Comparison of ENCODE assay signal across 14 cellular contexts in genomic region chr13:29906432-29907011, GRCh38. TPM values are rescaled to one million over a fixed set of nuclear protein-coding genes. Genes with fewer than 3 reads are reported as not detected.
DNase-seq lines count a peak whose midpoint lies in the region; ATAC-seq and TF ChIP-seq lines count a peak whose summit lies in the region.
"Had no signal": no experiment of that assay in that cellular context is flagged by ENCODE, and none has a peak within 500 bp of the region (broad histone marks: within the 10 kb centered on the region; RNA-seq: fewer than 3 reads in every experiment).

No MANE protein-coding gene starts in this region.

- H3K27ac Mint-ChIP-seq in activated CD4-positive, alpha-beta T cell treated with anti-CD3 and anti-CD28 coated beads for 36 hours: peak overlapping the region; percentile 27
- H3K27ac Mint-ChIP-seq: CD8-positive, alpha-beta memory T cell had no signal

- no peak overlapping the region for H3K4ac ChIP-seq in IMR-90 (ENCODE audit: low read depth, low read length)
- H3K4ac ChIP-seq in trophoblast cell (ENCODE audit: low read depth, low read length): no peak overlapping the region

- no peak overlapping the region for H3K4me3 Mint-ChIP-seq in activated CD4-positive, alpha-beta T cell treated with anti-CD3 and anti-CD28 coated beads for 36 hours
- H3K4me3 Mint-ChIP-seq: CD8-positive, alpha-beta memory T cell had no signal

- TF ChIP-seq CTCF in IMR-90 (conservative IDR thresholded peaks at IDR 0.05; ENCODE audit: low read depth, low read length) (no peak), colonic mucosa (IDR thresholded peaks at IDR 0.05) (no peak)

- no peak overlapping the region for H2AFZ ChIP-seq in IMR-90 (replicated peaks; ENCODE audit: low read length, poor library complexity)
- no peak overlapping the region for H2AFZ ChIP-seq in trophoblast cell (ENCODE audit: insufficient read depth, low read length, poor library complexity)

- dilution Hi-C loops in IMR-90 (cut with HindIII; ENCODE audit: low sequenced_read_pairs, unreplicated experiment): no loop called here

- H2AK9ac ChIP-seq in IMR-90 (replicated peaks; ENCODE audit: low read depth, low read length, poor library complexity): no peak overlapping the region

- no peak overlapping the region for H3K9ac ChIP-seq in IMR-90 (ENCODE audit: low read depth, low read length)
- H3K9ac ChIP-seq in colonic mucosa (ENCODE audit: low read depth in 2 of 2, low read length in 2 of 2): no peak overlapping the region
- H3K9ac ChIP-seq in trophoblast cell (ENCODE audit: low read length): no peak overlapping the region
- H3K9ac ChIP-seq: BLaER1 had no signal

- POLR2A ChIA-PET in activated CD4-positive, alpha-beta T cell treated with anti-CD3 and anti-CD28 coated beads for 36 hours (lab: Charles Lee): no interaction called here
- POLR2A ChIA-PET in IMR-90 (lab: Charles Lee; ENCODE audit: unreplicated experiment): no interaction called here

- 0 out of 2 replicates have a peak overlapping the region, but pooled peaks have one; percentile 37 for H2BK20ac ChIP-seq in IMR-90 (ENCODE audit: low read depth, low read length)

- H3K4me1 ChIP-seq in IMR-90 (ENCODE audit: control insufficient read depth, insufficient read depth, low read length) (peaks cover 10% of the 10 kb centered on the region; the same call in 1 of the 2 replicates), colonic mucosa (peaks cover 12% of the 10 kb centered on the region), trophoblast cell (ENCODE audit: control insufficient read depth in 1 of 2, insufficient read depth in 2 of 2, low read length in 2 of 2) (peaks cover 7 to 15% of the 10 kb centered on the region in 2 experiments)
- H3K4me1 ChIP-seq: HAP-1 had no signal

- H3K9me1 ChIP-seq in IMR-90 (ENCODE audit: insufficient read depth, low read length): peaks cover 18% of the 10 kb centered on the region

- H3K27me3 Mint-ChIP-seq in activated CD4-positive, alpha-beta T cell treated with anti-CD3 and anti-CD28 coated beads for 36 hours: no peaks in the 10 kb centered on the region
- H3K27me3 Mint-ChIP-seq: CD8-positive, alpha-beta memory T cell had no signal

- no peak overlapping the region for H3K23ac ChIP-seq in IMR-90 (ENCODE audit: low read depth, low read length)
- peak overlapping the region; percentile 59 for H3K23ac ChIP-seq in trophoblast cell (ENCODE audit: low read length)

- H3K4me2 ChIP-seq in IMR-90 (ENCODE audit: low read depth, low read length): no peak overlapping the region
- H3K4me2 ChIP-seq in trophoblast cell (ENCODE audit: low read length): no peak overlapping the region
- H3K4me2 ChIP-seq: BLaER1 had no signal

- H3K9me3 ChIP-seq in IMR-90 (ENCODE audit: control insufficient read depth, insufficient read depth, low read length) (no peaks in the 10 kb centered on the region), colonic mucosa (no peaks in the 10 kb centered on the region), trophoblast cell (ENCODE audit: insufficient read depth, low read depth, low read length) (no peaks in the 10 kb centered on the region)
- H3K9me3 ChIP-seq: BLaER1, HAP-1 had no signal

- DNase-seq in activated CD4-positive, alpha-beta T cell treated with anti-CD3 and anti-CD28 coated beads for 36 hours: no peak
- DNase-seq in activated CD4-positive, alpha-beta T cell treated with anti-CD3 and anti-CD28 coated beads for 1 hour: no peak
- DNase-seq in IMR-90 (no peak), colonic mucosa (no peak), trophoblast cell (no peak), mesenteric fat pad (ENCODE audit: low spot score) (no peak), COLO668 (lab: John Stamatoyannopoulos, UW; ENCODE audit: unreplicated experiment) (no peak)
- DNase-seq: CD8-positive, alpha-beta memory T cell; GF-D8; GOT3 had no signal

- no peaks in the 10 kb centered on the region for H3K79me2 ChIP-seq in trophoblast cell (ENCODE audit: control insufficient read depth, insufficient read depth, low read length, poor library complexity)

- in situ Hi-C loops in IMR-90 (cut with MboI; ENCODE audit: low sequenced_read_pairs): no loop called here

- H3K4me3 ChIP-seq in IMR-90 (ENCODE audit: insufficient read depth, low read depth, low read length): no peak overlapping the region
- no peak overlapping the region for H3K4me3 ChIP-seq in colonic mucosa
- no peak overlapping the region for H3K4me3 ChIP-seq in trophoblast cell (ENCODE audit: low read depth, low read length)
- H3K4me3 ChIP-seq: BLaER1, HAP-1 had no signal

- H3K27ac ChIP-seq in IMR-90 (ENCODE audit: insufficient read depth, low read length) (no peak overlapping the region), colonic mucosa (peak overlapping the region; percentile 38), trophoblast cell (ENCODE audit: low read depth, low read length) (no peak overlapping the region)
- H3K27ac ChIP-seq: 22Rv1, BLaER1 had no signal

- WGBS in IMR-90 (ENCODE audit: extremely low coverage in 2 of 2, insufficient read length in 1 of 2), 2 experiments: no CpG with 5 or more reads among the region's 6 CpGs
- no CpG with 5 or more reads among the region's 6 CpGs for WGBS in trophoblast cell (ENCODE audit: extremely low coverage, insufficient coverage, insufficient read length)

- H3K4me1 Mint-ChIP-seq in activated CD4-positive, alpha-beta T cell treated with anti-CD3 and anti-CD28 coated beads for 36 hours: peaks cover 34% of the 10 kb centered on the region

- BruUV-seq in IMR-90 (replicated peaks; lab: Mats Ljungman, UMichigan): no TSS peak

- H2AK5ac ChIP-seq in IMR-90 (ENCODE audit: low read depth, low read length): no peak overlapping the region
- H2AK5ac ChIP-seq in trophoblast cell (ENCODE audit: low read length): peak overlapping the region; percentile 66

- H2BK12ac ChIP-seq in trophoblast cell (ENCODE audit: low read length): peak overlapping the region; percentile 76

- no peak for ATAC-seq in activated CD4-positive, alpha-beta T cell treated with anti-CD3 and anti-CD28 coated beads for 36 hours
- ATAC-seq in IMR-90 (ENCODE audit: low read depth) (no peak), HG02588 (IDR thresholded peaks at IDR 0.05; ENCODE audit: unreplicated experiment) (no peak)

- no peak for TF ChIP-seq RAD21 in IMR-90 (IDR thresholded peaks at IDR 0.05; ENCODE audit: low read length)

- H4K5ac ChIP-seq in IMR-90 (ENCODE audit: low read depth, low read length): no peak overlapping the region

- H3K36me3 Mint-ChIP-seq in activated CD4-positive, alpha-beta T cell treated with anti-CD3 and anti-CD28 coated beads for 36 hours (ENCODE audit: low read depth): no peaks in the 10 kb centered on the region
- H3K36me3 Mint-ChIP-seq: CD8-positive, alpha-beta memory T cell had no signal

- H2BK120ac ChIP-seq in IMR-90 (ENCODE audit: low read depth, low read length): no peak overlapping the region
- H2BK120ac ChIP-seq in trophoblast cell (ENCODE audit: insufficient read depth, low read length, poor library complexity): peak overlapping the region; percentile 41

- H3K18ac ChIP-seq in IMR-90 (ENCODE audit: low read depth, low read length) (no peak overlapping the region), trophoblast cell (ENCODE audit: low read length) (no peak overlapping the region)

- no peak overlapping the region for H2BK5ac ChIP-seq in IMR-90 (ENCODE audit: low read depth, low read length, poor library complexity, severe bottlenecking)
- no peak overlapping the region for H2BK5ac ChIP-seq in trophoblast cell (ENCODE audit: low read depth, low read length, poor library complexity)

- H4K12ac ChIP-seq in trophoblast cell (ENCODE audit: low read depth, low read length): no peak overlapping the region

- no peaks in the 10 kb centered on the region for H3K27me3 ChIP-seq in IMR-90 (ENCODE audit: control insufficient read depth, insufficient read depth, low read length)
- no peaks in the 10 kb centered on the region for H3K27me3 ChIP-seq in colonic mucosa
- H3K27me3 ChIP-seq in trophoblast cell (ENCODE audit: insufficient read depth, low read length): no peaks in the 10 kb centered on the region
- H3K27me3 ChIP-seq: BLaER1 had no signal

- H3K56ac ChIP-seq in IMR-90 (ENCODE audit: extremely low read depth, insufficient read depth, low read length): no peak overlapping the region

- no peaks in the 10 kb centered on the region for H3K9me3 Mint-ChIP-seq in activated CD4-positive, alpha-beta T cell treated with anti-CD3 and anti-CD28 coated beads for 36 hours (ENCODE audit: low read depth)
- H3K9me3 Mint-ChIP-seq: CD8-positive, alpha-beta memory T cell had no signal

- H3K14ac ChIP-seq in IMR-90 (replicated peaks; ENCODE audit: low read depth, low read length) (no peak overlapping the region), trophoblast cell (ENCODE audit: low read length) (no peak overlapping the region)

- CTCF ChIA-PET in activated CD4-positive, alpha-beta T cell treated with anti-CD3 and anti-CD28 coated beads for 36 hours (lab: Charles Lee): interaction anchor here (1.2 to 1.3 kb wide), 2 partner anchors 17 to 205 kb away, joined by 4 to 5 read pairs; no protein-coding TSS in a partner anchor
- CTCF ChIA-PET in IMR-90 (lab: Yijun Ruan, JAX): interaction anchor here (0.7 kb wide), 1 partner anchor 898 kb away, joined by 4 read pairs; no protein-coding TSS in a partner anchor

- H3K79me1 ChIP-seq in IMR-90 (ENCODE audit: low read depth in 1 of 2, low read length in 2 of 2): no peaks in the 10 kb centered on the region
- H3K79me1 ChIP-seq in trophoblast cell (ENCODE audit: low read length): peaks cover 13% of the 10 kb centered on the region

- TF ChIP-seq POLR2A in IMR-90 (IDR thresholded peaks at IDR 0.05; ENCODE audit: low read depth, low read length): no peak

- H3K36me3 ChIP-seq in IMR-90 (ENCODE audit: control insufficient read depth, insufficient read depth, low read length): no peaks in the 10 kb centered on the region
- H3K36me3 ChIP-seq in colonic mucosa: no peaks in the 10 kb centered on the region
- H3K36me3 ChIP-seq in trophoblast cell (ENCODE audit: control insufficient read depth in 1 of 2, insufficient read depth in 2 of 2, low read length in 2 of 2): no peaks in the 10 kb centered on the region
- H3K36me3 ChIP-seq: BLaER1, HAP-1 had no signal

- intact Hi-C loops in activated CD4-positive, alpha-beta T cell treated with anti-CD3 and anti-CD28 coated beads for 36 hours (cut with DNase I, micrococcal nuclease): loop anchor here in 1 of 2 experiments (1.0 kb wide), 1 partner anchor 29 kb away; no protein-coding TSS in a partner anchor
- intact Hi-C loops in IMR-90 (cut with micrococcal nuclease) (no loop called here), colonic mucosa (cut with DNase I) (no loop called here)

- H4K20me1 ChIP-seq in IMR-90 (ENCODE audit: insufficient read depth, low read length): no peaks in the 10 kb centered on the region
- H4K20me1 ChIP-seq: BLaER1 had no signal

- H4K91ac ChIP-seq in IMR-90 (ENCODE audit: insufficient read depth, low read depth, low read length) (no peak overlapping the region), trophoblast cell (ENCODE audit: low read depth, low read length) (no peak overlapping the region)

- no peak overlapping the region for H4K8ac ChIP-seq in IMR-90 (ENCODE audit: low read depth in 2 of 2, low read length in 2 of 2)
- H4K8ac ChIP-seq in trophoblast cell (ENCODE audit: low read depth, low read length): no peak overlapping the region

- H2BK15ac ChIP-seq in IMR-90 (ENCODE audit: low read depth, low read length): peak overlapping the region; percentile 77; the same call in 2 of the 3 replicates

RNA-seq across cellular contexts. Expression of gene UBL3, which starts 56.1 kb away (rescaled TPM):
- 10 to 100 TPM in 1 of 2 experiments, 1 to 10 TPM in 1; 9.1 to 10.7 TPM for total RNA-seq in activated CD4-positive, alpha-beta T cell treated with anti-CD3 and anti-CD28 coated beads for 36 hours
- total RNA-seq in IMR-90 (2012; rRNA removed) (19.9 and 30.3 TPM in 2 replicates), colonic mucosa (10 to 100 TPM; 30.0 to 50.3 TPM), mesenteric fat pad (25.6 TPM)
- polyA plus RNA-seq in IMR-90 (2012; rRNA removed): 14.3 and 16.0 TPM in 2 replicates
- polyA plus RNA-seq in IMR-90 (2012; cell fraction: cytosol; rRNA removed): 5.7 and 6.5 TPM in 2 replicates
- 3.5 and 7.6 TPM in 2 replicates for polyA plus RNA-seq in IMR-90 (2012; cell fraction: nucleus; rRNA removed; ENCODE audit: low replicate concordance)
- polyA plus RNA-seq in trophoblast cell (2013): 59.8 and 60.3 TPM in 2 replicates
